In genomic region chr9:107260437-107261081, GRCh38 we compare ENCODE assay signal across 8 cellular contexts. TPM values are rescaled to one million over a fixed set of nuclear protein-coding genes. Genes with fewer than 3 reads are reported as not detected.
A peak's percentile ranks its signal among the peaks of the same experiment; 100 is the strongest.
DNase-seq lines count a peak whose midpoint lies in the region; ATAC-seq and TF ChIP-seq lines count a peak whose summit lies in the region.

No MANE protein-coding gene starts in this region.

- H3K9me3 Mint-ChIP-seq in IgD-negative memory B cell (peaks cover 0 to 3% (median 3%) of the 10 kb centered on the region in 3 donors), chondrocyte (ENCODE audit: low read depth) (peaks cover 8% of the 10 kb centered on the region)

- H3K4me3 Mint-ChIP-seq in IgD-negative memory B cell (peak overlapping the region in 3 of 4 donors; percentile 54 to 82 (median 69)), chondrocyte (ENCODE audit: unreplicated experiment) (no peak overlapping the region)

- DNase-seq in GM13977 (ENCODE audit: low spot score) (peak; percentile 82), fibroblast of mammary gland (ENCODE audit: low read depth) (peak; percentile 73), superior temporal gyrus (ENCODE audit: extremely low spot score) (no peak), chondrocyte (ENCODE audit: low spot score) (no peak), DMS53 treated with DMSO at 0.1 percent for 48 hours (lab: John Stamatoyannopoulos, UW; ENCODE audit: unreplicated experiment) (no peak), inferior parietal cortex (ENCODE audit: extremely low spot score) (no peak)

- H3K27ac Mint-ChIP-seq in IgD-negative memory B cell = peak overlapping the region; percentile 0 to 84 (median 0)
- no peak overlapping the region for H3K27ac Mint-ChIP-seq in chondrocyte (ENCODE audit: unreplicated experiment)

- TF ChIP-seq CTCF in GM13977 (IDR thresholded peaks at IDR 0.05; ENCODE audit: extremely low read depth, insufficient read depth, missing control alignments) = no peak
- no peak for TF ChIP-seq CTCF in fibroblast of mammary gland (conservative IDR thresholded peaks at IDR 0.05; ENCODE audit: control insufficient read depth, insufficient read depth, low read depth, low read length)
- TF ChIP-seq CTCF in chondrocyte (IDR thresholded peaks at IDR 0.05) = no peak

- H3K27me3 Mint-ChIP-seq in IgD-negative memory B cell = peaks cover 13% of the 10 kb centered on the region
- H3K27me3 Mint-ChIP-seq in chondrocyte (ENCODE audit: low read depth) = no peaks in the 10 kb centered on the region

- H3K36me3 Mint-ChIP-seq in IgD-negative memory B cell (no peaks in the 10 kb centered on the region), chondrocyte (ENCODE audit: low read depth) (peaks cover 4% of the 10 kb centered on the region)

- peak; percentile 99 for ATAC-seq in GM21717 (IDR thresholded peaks at IDR 0.05; ENCODE audit: unreplicated experiment)

- H3K4me1 Mint-ChIP-seq in IgD-negative memory B cell (peaks cover 12 to 20% (median 20%) of the 10 kb centered on the region in 3 donors), chondrocyte (ENCODE audit: low read depth) (peaks cover 15% of the 10 kb centered on the region)

- in situ Hi-C loops in GM13977 (cut with MboI; ENCODE audit: low pct_unique_long_range_greater_than_20kb, low sequenced_read_pairs, unreplicated experiment) = no loop called here

- H3K4me3 ChIP-seq in fibroblast of mammary gland (ENCODE audit: control insufficient read depth, low read depth, low read length) = no peak overlapping the region

RNA-seq across cellular contexts. Expression of gene RAD23B, which starts 22.5 kb away (rescaled TPM):
- 17.6 TPM for polyA plus RNA-seq in IgD-negative memory B cell
- 114 to 127 TPM (median 124 TPM) in 3 replicates for total RNA-seq in chondrocyte

Comparison
In these comparisons a context has a peak if more than half of its experiments do, and no peak if none do; other contexts are left out.
1. DNase-seq: peak in GM13977 (single experiment) and fibroblast of mammary gland (single experiment); none in superior temporal gyrus (single experiment), chondrocyte (single experiment), DMS53 treated with DMSO at 0.1 percent for 48 hours (single experiment) and inferior parietal cortex (single experiment).